ENCODE assay signal across 36 cellular contexts in genomic region chr2:81242502-81242901, GRCh38.
"Had no signal": no experiment of that assay in that cellular context is flagged by ENCODE, and none has a peak within 500 bp of the region (broad histone marks: within the 10 kb centered on the region; RNA-seq: fewer than 3 reads in every experiment).

No MANE protein-coding gene starts in this region.

- DNase-seq: activated B cell treated with CpG ODN at 0.5 μM for 24 hours; activated CD4-positive, alpha-beta memory T cell treated with anti-CD3 and anti-CD28 coated beads for 36 hours; activated CD4-positive, alpha-beta T cell treated with anti-CD3 and anti-CD28 coated beads for 4 hours; activated CD4-positive, alpha-beta T cell treated with anti-CD3 and anti-CD28 coated beads, Interleukin-2, amount 10 ng/mL, durations not matched to agents 24 days and 14 days; activated CD4-positive, alpha-beta T cell treated with anti-CD3 and anti-CD28 coated beads, Interleukin-2, amount 50 U/mL, for 1 hour; activated CD4-positive, alpha-beta T cell treated with anti-CD3 and anti-CD28 coated beads, Interleukin-2, amount 50 U/mL, for 4 hours; activated CD4-positive, CD25-positive, alpha-beta regulatory T cell treated with anti-CD3 and anti-CD28 coated beads, Interleukin-2, amount 50 U/mL, for 72 hours; activated CD8-positive, alpha-beta memory T cell treated with anti-CD3 and anti-CD28 coated beads, Interleukin-2, amount 50 U/mL, for 4 hours; activated CD8-positive, alpha-beta T cell treated with anti-CD3 and anti-CD28 coated beads for 36 hours; activated effector memory CD4-positive, alpha-beta T cell treated with anti-CD3 and anti-CD28 coated beads, Interleukin-2, amount 50 U/mL, for 16 hours; activated gamma-delta T cell treated with Interleukin-2 at 50 U/mL for 16 hours; activated naive CD4-positive, alpha-beta T cell; activated naive CD4-positive, alpha-beta T cell treated with anti-CD3 and anti-CD28 coated beads for 36 hours; activated naive CD4-positive, alpha-beta T cell treated with anti-CD3 and anti-CD28 coated beads, Interleukin-2, amount 50 U/mL, for 16 hours; activated naive CD8-positive, alpha-beta T cell treated with anti-CD3 and anti-CD28 coated beads for 36 hours; activated T-cell treated with anti-CD3 and anti-CD28 coated beads for 4 hours; activated T-cell treated with anti-CD3 and anti-CD28 coated beads, Interleukin-2, amount 50 U/mL, for 1 hour; activated T-cell treated with anti-CD3 and anti-CD28 coated beads, Interleukin-2, amount 50 U/mL, for 4 hours; activated T-cell treated with anti-CD3 and anti-CD28 coated beads, Interleukin-2, amount 50 U/mL, for 72 hours; adrenal gland; amniotic stem cell; aorta; body of pancreas; brain microvascular endothelial cell; central memory CD4-positive, alpha-beta T cell; SW 1271; T-helper 1 cell; T-helper 2 cell; T-helper 9 cell had no signal

- H3K27ac Mint-ChIP-seq: activated B cell treated with CpG ODN at 0.5 μM for 24 hours; activated CD4-positive, alpha-beta memory T cell treated with anti-CD3 and anti-CD28 coated beads for 36 hours; activated CD4-positive, alpha-beta T cell treated with anti-CD3 and anti-CD28 coated beads, Interleukin-2, amount 10 ng/mL, durations not matched to agents 24 days and 14 days; activated CD8-positive, alpha-beta T cell treated with anti-CD3 and anti-CD28 coated beads for 36 hours; activated naive CD4-positive, alpha-beta T cell treated with anti-CD3 and anti-CD28 coated beads for 36 hours; activated naive CD4-positive, alpha-beta T cell treated with anti-CD3 and anti-CD28 coated beads, Interleukin-2, amount 50 U/mL, for 72 hours; activated naive CD8-positive, alpha-beta T cell treated with anti-CD3 and anti-CD28 coated beads for 36 hours; activated T-cell treated with anti-CD3 and anti-CD28 coated beads, Interleukin-2, amount 50 U/mL, for 72 hours; activated T-helper 1 cell treated with anti-CD3 and anti-CD28 coated beads, Interleukin-12 subunit alpha, Interleukin-12 subunit beta, Interleukin-2, Interleukin-4 antibody, amounts not matched to agents 30 ng/mL and 10 ng/mL and 1 ng/mL, durations not matched to agents 14 hours and 24 hours and 36 hours; activated T-helper 17 cell treated with anti-CD3 and anti-CD28 coated beads, Interleukin-2, amount 50 U/mL, for 72 hours; T-helper 1 cell treated with Interleukin-12 subunit alpha and Interleukin-12 subunit beta and Interleukin-4 antibody, amounts not matched to agents 30 μg/mL and 1 μg/mL, for 36 hours; T-helper 2 cell treated with Interferon-gamma antibody and Interleukin-4, amounts not matched to agents 5 μg/mL and 100 μg/mL, for 36 hours had no signal

- ATAC-seq: activated CD8-positive, alpha-beta T cell treated with anti-CD3 and anti-CD28 coated beads for 36 hours; activated naive CD4-positive, alpha-beta T cell treated with anti-CD3 and anti-CD28 coated beads, Interleukin-2, amount 50 U/mL, for 72 hours; activated T-cell treated with anti-CD3 and anti-CD28 coated beads, Interleukin-2, amount 50 U/mL, for 4 hours; activated T-cell treated with anti-CD3 and anti-CD28 coated beads, Interleukin-2, amount 50 U/mL, for 72 hours; activated T-helper 17 cell treated with anti-CD3 and anti-CD28 coated beads, Interleukin-2, amount 50 U/mL, for 72 hours; body of pancreas had no signal

- H3K36me3 Mint-ChIP-seq: activated CD4-positive, alpha-beta memory T cell treated with anti-CD3 and anti-CD28 coated beads for 36 hours; activated naive CD4-positive, alpha-beta T cell treated with anti-CD3 and anti-CD28 coated beads, Interleukin-2, amount 50 U/mL, for 72 hours; activated naive CD8-positive, alpha-beta T cell treated with anti-CD3 and anti-CD28 coated beads for 36 hours had no signal

- H3K9me3 Mint-ChIP-seq: activated T-helper 1 cell treated with anti-CD3 and anti-CD28 coated beads, Interleukin-12 subunit alpha, Interleukin-12 subunit beta, Interleukin-2, Interleukin-4 antibody, amounts not matched to agents 30 ng/mL and 10 ng/mL and 1 ng/mL, durations not matched to agents 14 hours and 24 hours and 36 hours had no signal

- H3K27me3 ChIP-seq: adrenal gland, body of pancreas, brain microvascular endothelial cell, breast epithelium had no signal

- H3K4me1 ChIP-seq: adrenal gland, body of pancreas, breast epithelium had no signal

- H3K27me3 Mint-ChIP-seq: activated B cell treated with CpG ODN at 0.5 μM for 24 hours; activated CD4-positive, alpha-beta memory T cell treated with anti-CD3 and anti-CD28 coated beads for 36 hours; activated CD4-positive, alpha-beta T cell treated with anti-CD3 and anti-CD28 coated beads, Interleukin-2, amount 10 ng/mL, durations not matched to agents 24 days and 14 days; activated CD8-positive, alpha-beta T cell treated with anti-CD3 and anti-CD28 coated beads for 36 hours; activated naive CD8-positive, alpha-beta T cell treated with anti-CD3 and anti-CD28 coated beads for 36 hours; activated T-helper 17 cell treated with anti-CD3 and anti-CD28 coated beads, Interleukin-2, amount 50 U/mL, for 72 hours had no signal

- H3K4me3 Mint-ChIP-seq: activated B cell treated with CpG ODN at 0.5 μM for 24 hours; activated CD4-positive, alpha-beta memory T cell treated with anti-CD3 and anti-CD28 coated beads for 36 hours; activated CD4-positive, alpha-beta T cell treated with anti-CD3 and anti-CD28 coated beads, Interleukin-2, amount 10 ng/mL, durations not matched to agents 24 days and 14 days; activated CD8-positive, alpha-beta T cell treated with anti-CD3 and anti-CD28 coated beads for 36 hours; activated naive CD4-positive, alpha-beta T cell treated with anti-CD3 and anti-CD28 coated beads for 36 hours; activated naive CD8-positive, alpha-beta T cell treated with anti-CD3 and anti-CD28 coated beads for 36 hours; activated T-cell treated with anti-CD3 and anti-CD28 coated beads, Interleukin-2, amount 50 U/mL, for 4 hours; activated T-cell treated with anti-CD3 and anti-CD28 coated beads, Interleukin-2, amount 50 U/mL, for 72 hours; activated T-helper 1 cell treated with anti-CD3 and anti-CD28 coated beads, Interleukin-12 subunit alpha, Interleukin-12 subunit beta, Interleukin-2, Interleukin-4 antibody, amounts not matched to agents 30 ng/mL and 10 ng/mL and 1 ng/mL, durations not matched to agents 14 hours and 24 hours and 36 hours; activated T-helper 17 cell treated with anti-CD3 and anti-CD28 coated beads, Interleukin-2, amount 50 U/mL, for 72 hours; T-helper 1 cell treated with Interleukin-12 subunit alpha and Interleukin-12 subunit beta and Interleukin-4 antibody, amounts not matched to agents 30 μg/mL and 1 μg/mL, for 36 hours; T-helper 2 cell treated with Interferon-gamma antibody and Interleukin-4, amounts not matched to agents 5 μg/mL and 100 μg/mL, for 36 hours had no signal

- H3K4me3 ChIP-seq: adrenal gland, body of pancreas, breast epithelium had no signal

- H3K4me1 Mint-ChIP-seq: activated B cell treated with CpG ODN at 0.5 μM for 24 hours; activated CD4-positive, alpha-beta T cell treated with anti-CD3 and anti-CD28 coated beads, Interleukin-2, amount 10 ng/mL, durations not matched to agents 24 days and 14 days; activated naive CD8-positive, alpha-beta T cell treated with anti-CD3 and anti-CD28 coated beads for 36 hours; activated T-helper 17 cell treated with anti-CD3 and anti-CD28 coated beads, Interleukin-2, amount 50 U/mL, for 72 hours had no signal

- H3K36me3 ChIP-seq: adrenal gland, brain microvascular endothelial cell, breast epithelium had no signal

- H3K9me3 ChIP-seq: adrenal gland, body of pancreas, breast epithelium had no signal

- H3K27ac ChIP-seq: adrenal gland, body of pancreas, brain microvascular endothelial cell, breast epithelium, VCaP had no signal
